ENCODE assay signal across 36 cellular contexts in genomic region chr4:98739718-98740117, GRCh38.
"Had no signal": no experiment of that assay in that cellular context is flagged by ENCODE, and none has a peak within 500 bp of the region (broad histone marks: within the 10 kb centered on the region; RNA-seq: fewer than 3 reads in every experiment).

No MANE protein-coding gene starts in this region.

- H3K27me3 Mint-ChIP-seq: natural killer cell treated with Interleukin-12 subunit alpha and Interleukin-12 subunit beta and Interleukin-15 and Interleukin-18, amount 100 ng/mL, for 72 hours; progenitor cell of endocrine pancreas had no signal

- DNase-seq: activated CD4-positive, alpha-beta T cell treated with anti-CD3 and anti-CD28 coated beads for 48 hours; activated CD4-positive, alpha-beta T cell treated with anti-CD3 and anti-CD28 coated beads, Interleukin-2, amount 50 U/mL, for 48 hours; activated CD8-positive, alpha-beta memory T cell treated with anti-CD3 and anti-CD28 coated beads, Interleukin-2, amount 50 U/mL, for 4 hours; activated gamma-delta T cell; activated naive CD4-positive, alpha-beta T cell treated with anti-CD3 and anti-CD28 coated beads, Interleukin-2, amount 10 ng/mL, durations not matched to agents 7 days and 5 days; activated naive CD8-positive, alpha-beta T cell treated with anti-CD3 and anti-CD28 coated beads, Interleukin-2, amount 10 ng/mL, durations not matched to agents 7 days and 5 days; activated T-cell treated with anti-CD3 and anti-CD28 coated beads, Interleukin-2, amount 50 U/mL, for 1 hour; dorsolateral prefrontal cortex; effector memory CD4-positive, alpha-beta T cell; glutamatergic neuron; islet precursor cell; left ventricle myocardium inferior; mucosa of descending colon; ovary; right lobe of liver; stimulated activated CD4-positive, alpha-beta T cell treated with anti-CD3 and anti-CD28 coated beads, Interleukin-12 subunit alpha, Interleukin-12 subunit beta, amount 100 ng/mL, for 4 hours; stimulated activated CD4-positive, alpha-beta T cell treated with anti-CD3 and anti-CD28 coated beads, Interleukin-4, amount 100 ng/mL, for 24 hours; stomach; T-helper 9 cell; thyroid gland; upper lobe of left lung; WERI-Rb-1 had no signal

- H3K4me3 Mint-ChIP-seq: activated naive CD4-positive, alpha-beta T cell treated with anti-CD3 and anti-CD28 coated beads, Interleukin-2, amount 10 ng/mL, durations not matched to agents 7 days and 5 days; activated naive CD8-positive, alpha-beta T cell treated with anti-CD3 and anti-CD28 coated beads, Interleukin-2, amount 10 ng/mL, durations not matched to agents 7 days and 5 days; activated T-helper 1 cell treated with anti-CD3 and anti-CD28 coated beads, Interleukin-12 subunit alpha, Interleukin-12 subunit beta, Interleukin-2, Interleukin-4 antibody, amounts not matched to agents 30 ng/mL and 10 ng/mL and 1 ng/mL, durations not matched to agents 14 hours and 24 hours and 36 hours; brain; natural killer cell treated with Interleukin-12 subunit alpha and Interleukin-12 subunit beta and Interleukin-15 and Interleukin-18, amount 100 ng/mL, for 72 hours; stimulated activated effector memory CD8-positive, alpha-beta T cell treated with anti-CD3 and anti-CD28 coated beads, Interleukin-12 subunit alpha, Interleukin-12 subunit beta, amount 100 ng/mL, for 72 hours; T-helper 1 cell treated with Interleukin-12 subunit alpha and Interleukin-12 subunit beta and Interleukin-4 antibody, amounts not matched to agents 30 μg/mL and 1 μg/mL, for 36 hours had no signal

- H3K36me3 Mint-ChIP-seq: activated naive CD4-positive, alpha-beta T cell treated with anti-CD3 and anti-CD28 coated beads, Interleukin-2, amount 10 ng/mL, durations not matched to agents 7 days and 5 days; brain; stimulated activated effector memory CD8-positive, alpha-beta T cell treated with anti-CD3 and anti-CD28 coated beads, Interleukin-12 subunit alpha, Interleukin-12 subunit beta, amount 100 ng/mL, for 72 hours had no signal

- H3K9me3 ChIP-seq: ascending aorta, mucosa of descending colon, ovary, right lobe of liver, thyroid gland, vagina had no signal

- H3K27me3 ChIP-seq: ascending aorta, dorsolateral prefrontal cortex, ovary, right lobe of liver, stomach, thyroid gland, upper lobe of left lung, vagina had no signal

- H3K4me1 Mint-ChIP-seq: activated naive CD4-positive, alpha-beta T cell treated with anti-CD3 and anti-CD28 coated beads, Interleukin-2, amount 10 ng/mL, durations not matched to agents 7 days and 5 days; activated naive CD8-positive, alpha-beta T cell treated with anti-CD3 and anti-CD28 coated beads, Interleukin-2, amount 10 ng/mL, durations not matched to agents 7 days and 5 days; brain; stimulated activated effector memory CD8-positive, alpha-beta T cell treated with anti-CD3 and anti-CD28 coated beads, Interleukin-12 subunit alpha, Interleukin-12 subunit beta, amount 100 ng/mL, for 72 hours had no signal

- ATAC-seq: activated CD4-positive, CD25-positive, alpha-beta regulatory T cell treated with anti-CD3 and anti-CD28 coated beads, Interleukin-2, amount 50 U/mL, for 24 hours; esophagus mucosa; mucosa of descending colon; natural killer cell treated with Interleukin-12 subunit alpha and Interleukin-12 subunit beta and Interleukin-15 and Interleukin-18, amount 100 ng/mL, for 72 hours; right lobe of liver; stimulated activated effector memory CD8-positive, alpha-beta T cell treated with anti-CD3 and anti-CD28 coated beads, Interleukin-12 subunit alpha, Interleukin-12 subunit beta, amount 100 ng/mL, for 72 hours had no signal

- H3K27ac Mint-ChIP-seq: activated naive CD4-positive, alpha-beta T cell treated with anti-CD3 and anti-CD28 coated beads, Interleukin-2, amount 10 ng/mL, durations not matched to agents 7 days and 5 days; activated naive CD8-positive, alpha-beta T cell treated with anti-CD3 and anti-CD28 coated beads, Interleukin-2, amount 10 ng/mL, durations not matched to agents 7 days and 5 days; activated T-helper 1 cell treated with anti-CD3 and anti-CD28 coated beads, Interleukin-12 subunit alpha, Interleukin-12 subunit beta, Interleukin-2, Interleukin-4 antibody, amounts not matched to agents 30 ng/mL and 10 ng/mL and 1 ng/mL, durations not matched to agents 14 hours and 24 hours and 36 hours; brain; natural killer cell treated with Interleukin-12 subunit alpha and Interleukin-12 subunit beta and Interleukin-15 and Interleukin-18, amount 100 ng/mL, for 72 hours; progenitor cell of endocrine pancreas; stimulated activated effector memory CD8-positive, alpha-beta T cell treated with anti-CD3 and anti-CD28 coated beads, Interleukin-12 subunit alpha, Interleukin-12 subunit beta, amount 100 ng/mL, for 72 hours; T-helper 1 cell treated with Interleukin-12 subunit alpha and Interleukin-12 subunit beta and Interleukin-4 antibody, amounts not matched to agents 30 μg/mL and 1 μg/mL, for 36 hours had no signal

- H3K4me3 ChIP-seq: ascending aorta, coronary artery, dorsolateral prefrontal cortex, left ventricle myocardium inferior, lung, mucosa of descending colon, ovary, right lobe of liver, stomach, thyroid gland, upper lobe of left lung, vagina had no signal

- H3K27ac ChIP-seq: ascending aorta, coronary artery, dorsolateral prefrontal cortex, left ventricle myocardium inferior, ovary, right lobe of liver, stomach, thyroid gland, upper lobe of left lung, vagina, WERI-Rb-1 had no signal

- H3K9me3 Mint-ChIP-seq: natural killer cell treated with Interleukin-12 subunit alpha and Interleukin-12 subunit beta and Interleukin-15 and Interleukin-18, amount 100 ng/mL, for 72 hours had no signal

- H3K4me1 ChIP-seq: ascending aorta, left ventricle myocardium inferior, right lobe of liver, stomach, thyroid gland, upper lobe of left lung, vagina had no signal

- H3K36me3 ChIP-seq: ascending aorta, left ventricle myocardium inferior, ovary, right lobe of liver, stomach, thyroid gland, upper lobe of left lung, vagina, WERI-Rb-1 had no signal

- FAIRE-seq: frontal cortex, TTC549 had no signal
